In the genomic region with DNA sequence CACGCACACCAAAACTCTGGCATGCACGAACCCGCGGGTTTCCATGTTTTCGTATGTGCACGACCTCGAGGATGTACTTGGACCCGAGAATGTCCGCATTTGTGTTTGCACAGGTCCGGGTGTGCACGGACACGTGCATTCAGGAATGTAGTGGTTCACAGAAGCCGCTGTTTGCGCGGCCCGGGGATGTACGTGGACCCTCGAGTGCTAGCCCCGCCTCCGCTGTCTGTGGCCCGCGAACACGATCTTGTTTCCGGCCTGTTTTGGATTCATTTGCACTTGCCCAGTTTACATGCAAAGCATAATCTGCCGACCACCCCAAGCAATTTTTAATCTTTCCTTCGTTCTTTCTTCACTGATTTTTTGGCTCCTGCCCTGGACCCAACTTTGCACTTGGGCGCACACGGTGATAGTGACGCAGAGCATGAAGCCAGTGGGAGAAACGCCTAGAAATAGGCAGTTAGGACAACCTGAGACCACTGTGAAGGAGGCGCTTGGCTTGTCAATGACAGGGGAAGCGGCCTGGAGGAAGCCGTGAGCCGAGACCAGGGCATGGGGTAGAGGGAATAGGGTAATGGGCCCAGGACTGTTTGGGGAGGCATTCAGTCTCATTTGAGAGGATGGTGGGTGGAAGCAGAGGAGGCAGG, we compare ENCODE assay signal across 7 cellular contexts. TPM values are rescaled to one million over a fixed set of nuclear protein-coding genes. Genes with fewer than 3 reads are reported as not detected.
DNase-seq lines count a peak whose midpoint lies in the region; ATAC-seq and TF ChIP-seq lines count a peak whose summit lies in the region.

No MANE protein-coding gene starts in this region.

- no peaks in the 10 kb centered on the region for H3K9me3 Mint-ChIP-seq in activated T-helper 17 cell treated with anti-CD3 and anti-CD28 coated beads, Interleukin-2, amount 50 U/mL, for 72 hours
- no peaks in the 10 kb centered on the region for H3K9me3 Mint-ChIP-seq in stimulated activated naive CD8-positive, alpha-beta T cell treated with anti-CD3 and anti-CD28 coated beads, Interleukin-15, amount 100 ng/mL, for 72 hours

- no peak for TF ChIP-seq CTCF in HEK293 (tag by site-specific recombination; IDR thresholded peaks at IDR 0.05)

- no peaks in the 10 kb centered on the region for H3K9me3 ChIP-seq in HEK293 (ENCODE audit: control insufficient read depth, insufficient read depth, low read depth, low read length)
- H3K9me3 ChIP-seq in iPS-20b (ENCODE audit: insufficient read depth, low read depth, low read length), result no peaks in the 10 kb centered on the region

- DNase-seq in stimulated activated naive CD8-positive, alpha-beta T cell treated with anti-CD3 and anti-CD28 coated beads, Interleukin-15, amount 100 ng/mL, for 72 hours, result no peak
- DNase-seq in DMS79 treated with DMSO at 0.1 percent for 48 hours (lab: John Stamatoyannopoulos, UW), result no peak
- DNase-seq in NCI-H1436 treated with DMSO at 0.1 percent for 48 hours (lab: John Stamatoyannopoulos, UW), result no peak
- no peak for DNase-seq in NCI-H2081 treated with DMSO at 0.1 percent for 48 hours (lab: John Stamatoyannopoulos, UW)

- H3K27ac ChIP-seq in HEK293 (ENCODE audit: extremely low read depth, low read depth, low read length) (no peak overlapping the region; the same call in 1 of the 2 replicates), iPS-20b (ENCODE audit: low read length) (peak overlapping the region; percentile 90)

- no peak for ATAC-seq in activated T-helper 17 cell treated with anti-CD3 and anti-CD28 coated beads, Interleukin-2, amount 50 U/mL, for 72 hours (replicated peaks)
- no peak for ATAC-seq in stimulated activated naive CD8-positive, alpha-beta T cell treated with anti-CD3 and anti-CD28 coated beads, Interleukin-15, amount 100 ng/mL, for 72 hours

- no peaks in the 10 kb centered on the region for H3K4me1 Mint-ChIP-seq in activated T-helper 17 cell treated with anti-CD3 and anti-CD28 coated beads, Interleukin-2, amount 50 U/mL, for 72 hours
- peaks cover 36% of the 10 kb centered on the region for H3K4me1 Mint-ChIP-seq in stimulated activated naive CD8-positive, alpha-beta T cell treated with anti-CD3 and anti-CD28 coated beads, Interleukin-15, amount 100 ng/mL, for 72 hours

- H3K27ac Mint-ChIP-seq in activated T-helper 17 cell treated with anti-CD3 and anti-CD28 coated beads, Interleukin-2, amount 50 U/mL, for 72 hours, result peak overlapping the region; percentile 85
- peak overlapping the region; percentile 73 to 91 for H3K27ac Mint-ChIP-seq in stimulated activated naive CD8-positive, alpha-beta T cell treated with anti-CD3 and anti-CD28 coated beads, Interleukin-15, amount 100 ng/mL, for 72 hours

- no peak overlapping the region for H3K4me3 ChIP-seq in HEK293 (ENCODE audit: low read depth, low read length)
- peak overlapping the region; percentile 49; the same call in 1 of the 2 replicates for H3K4me3 ChIP-seq in iPS-20b (ENCODE audit: low read length)

- H3K4me1 ChIP-seq in HEK293 (ENCODE audit: control insufficient read depth, insufficient read depth, low read length) (0 out of 2 replicates have a peak, but pooled peaks cover 3% of the 10 kb centered on the region), iPS-20b (ENCODE audit: insufficient read depth, low read length) (peaks cover 16% of the 10 kb centered on the region; the same call in 1 of the 2 replicates)

- CTCF ChIA-PET in HEK293 (lab: Yijun Ruan, JAX), result interaction anchor here (1.0 kb wide), 1 partner anchor 17 kb away, joined by 7 read pairs; no protein-coding TSS in a partner anchor

- POLR2A ChIA-PET in HEK293 (lab: Yijun Ruan, JAX), result no interaction called here

- H3K4me3 Mint-ChIP-seq in activated T-helper 17 cell treated with anti-CD3 and anti-CD28 coated beads, Interleukin-2, amount 50 U/mL, for 72 hours, result peak overlapping the region; percentile 67
- peak overlapping the region; percentile 79 to 82 for H3K4me3 Mint-ChIP-seq in stimulated activated naive CD8-positive, alpha-beta T cell treated with anti-CD3 and anti-CD28 coated beads, Interleukin-15, amount 100 ng/mL, for 72 hours

- peak overlapping the region; percentile 79 for H3K9ac ChIP-seq in iPS-20b (ENCODE audit: low read depth, low read length)

- H3K27me3 Mint-ChIP-seq in activated T-helper 17 cell treated with anti-CD3 and anti-CD28 coated beads, Interleukin-2, amount 50 U/mL, for 72 hours, result no peaks in the 10 kb centered on the region
- H3K27me3 Mint-ChIP-seq in stimulated activated naive CD8-positive, alpha-beta T cell treated with anti-CD3 and anti-CD28 coated beads, Interleukin-15, amount 100 ng/mL, for 72 hours, result no peaks in the 10 kb centered on the region

- H3K36me3 Mint-ChIP-seq in activated T-helper 17 cell treated with anti-CD3 and anti-CD28 coated beads, Interleukin-2, amount 50 U/mL, for 72 hours (ENCODE audit: low read depth), result no peaks in the 10 kb centered on the region

- H3K36me3 ChIP-seq in HEK293 (ENCODE audit: control insufficient read depth in 2 of 2, insufficient read depth in 1 of 2, low read length in 2 of 2), result no peaks in the 10 kb centered on the region
- no peaks in the 10 kb centered on the region for H3K36me3 ChIP-seq in iPS-20b (ENCODE audit: insufficient read depth, low read depth, low read length)

- peaks cover 13% of the 10 kb centered on the region; the same call in 1 of the 2 replicates for H3K27me3 ChIP-seq in iPS-20b (ENCODE audit: insufficient read depth, low read length)

TF ChIP-seq in HEK293, 187 proteins besides CTCF, POLR2A, EP300 and RAD21:
- peak; percentile 47 for TF ChIP-seq ZFHX2 (tag by site-specific recombination; conservative IDR thresholded peaks at IDR 0.05)
- TF ChIP-seq ZNF19 (tag by site-specific recombination; IDR thresholded peaks at IDR 0.05; ENCODE audit: low read depth), result no peak

RNA-seq across cellular contexts. Expression of a gene that starts 45.4 kb away (rescaled TPM):
- 1,000 to 10,000 TPM; 1,439 to 1,845 TPM for total RNA-seq in activated T-helper 17 cell treated with anti-CD3 and anti-CD28 coated beads, Interleukin-2, amount 50 U/mL, for 72 hours
